In genomic region chr4:75940692-75941253, GRCh38 we compare ENCODE assay signal across 8 cellular contexts. TPM values are rescaled to one million over a fixed set of nuclear protein-coding genes. Genes with fewer than 3 reads are reported as not detected.
DNase-seq lines count a peak whose midpoint lies in the region; ATAC-seq and TF ChIP-seq lines count a peak whose summit lies in the region.

Gene NAAA, minus strand, starts transcription at chr4:75941013. Its CDS starts 64 bp downstream, at chr4:75940949.

- DNase-seq in AG04449 (ENCODE audit: low read depth, low spot score), result no peak
- DNase-seq in NCI-H510A treated with DMSO at 0.1 percent for 48 hours (lab: John Stamatoyannopoulos, UW), result peak; percentile 79
- DNase-seq in activated CD8-positive, alpha-beta T cell treated with anti-CD3 and anti-CD28 coated beads, Interleukin-2, amount 10 ng/mL, durations not matched to agents 7 days and 5 days, result peak; percentile 86
- DNase-seq in medulla oblongata (ENCODE audit: extremely low spot score), result peak; percentile 35
- peak; percentile 52 for DNase-seq in stimulated activated CD8-positive, alpha-beta memory T cell treated with anti-CD3 and anti-CD28 coated beads, Interleukin-12 subunit alpha, Interleukin-12 subunit beta, amount 100 ng/mL, for 24 hours (ENCODE audit: extremely low read depth)

- H3K4me1 ChIP-seq in ectodermal cell (ENCODE audit: control insufficient read depth, insufficient read depth, low read length), result no peaks in the 10 kb centered on the region

- H3K27me3 Mint-ChIP-seq in activated CD8-positive, alpha-beta T cell treated with anti-CD3 and anti-CD28 coated beads, Interleukin-2, amount 10 ng/mL, durations not matched to agents 7 days and 5 days (ENCODE audit: low read depth), result no peaks in the 10 kb centered on the region

- H3K36me3 ChIP-seq in ectodermal cell (ENCODE audit: control insufficient read depth, insufficient read depth, low read length), result no peaks in the 10 kb centered on the region

- POLR2A ChIA-PET in AG04449 (lab: Yijun Ruan, JAX), result no interaction called here
- POLR2A ChIA-PET in activated CD8-positive, alpha-beta T cell treated with anti-CD3 and anti-CD28 coated beads, Interleukin-2, amount 10 ng/mL, durations not matched to agents 7 days and 5 days (lab: Charles Lee), result interaction anchor here (0.6 to 2.2 kb wide), 5 partner anchors 11 to 267 kb away, joined by 3 to 9 read pairs (median 3); no protein-coding TSS in a partner anchor

- H3K4me3 Mint-ChIP-seq in activated CD8-positive, alpha-beta T cell treated with anti-CD3 and anti-CD28 coated beads, Interleukin-2, amount 10 ng/mL, durations not matched to agents 7 days and 5 days, result peak within 1 kb of the TSS; percentile 97

- CTCF ChIA-PET in AG04449 (lab: Yijun Ruan, JAX), result interaction anchor here (1.2 to 3.0 kb wide), 3 partner anchors 13 to 46 kb away, joined by 5 to 17 read pairs (median 6); no protein-coding TSS in a partner anchor
- CTCF ChIA-PET in activated CD8-positive, alpha-beta T cell treated with anti-CD3 and anti-CD28 coated beads, Interleukin-2, amount 10 ng/mL, durations not matched to agents 7 days and 5 days (lab: Charles Lee), result interaction anchor here (1.0 to 1.6 kb wide), 3 partner anchors 13 to 216 kb away, joined by 3 to 7 read pairs (median 5); partner anchors contain the start of gene USO1

- H3K36me3 Mint-ChIP-seq in activated CD8-positive, alpha-beta T cell treated with anti-CD3 and anti-CD28 coated beads, Interleukin-2, amount 10 ng/mL, durations not matched to agents 7 days and 5 days (ENCODE audit: low read depth), result peaks cover 31% of the 10 kb centered on the region

- H3K27me3 ChIP-seq in ectodermal cell (ENCODE audit: control insufficient read depth, insufficient read depth, low read length, poor library complexity, severe bottlenecking), result peaks cover 29% of the 10 kb centered on the region

- TF ChIP-seq CTCF in AG04449 (IDR thresholded peaks at IDR 0.05; ENCODE audit: insufficient read depth, low read length, missing control alignments), result no peak

- no peak within 1 kb of the TSS for H3K27ac ChIP-seq in ectodermal cell (ENCODE audit: insufficient read depth, low read depth, low read length, poor library complexity, severe bottlenecking)

- H3K9me3 Mint-ChIP-seq in activated CD8-positive, alpha-beta T cell treated with anti-CD3 and anti-CD28 coated beads, Interleukin-2, amount 10 ng/mL, durations not matched to agents 7 days and 5 days (ENCODE audit: insufficient read depth), result no peaks in the 10 kb centered on the region

- H3K4me3 ChIP-seq in AG04449 (ENCODE audit: low read depth, low read length) (peak within 1 kb of the TSS; percentile 74), ectodermal cell (ENCODE audit: insufficient read depth, low read depth, low read length) (peak within 1 kb of the TSS; percentile 58)

- peak within 1 kb of the TSS; percentile 99 for H3K27ac Mint-ChIP-seq in activated CD8-positive, alpha-beta T cell treated with anti-CD3 and anti-CD28 coated beads, Interleukin-2, amount 10 ng/mL, durations not matched to agents 7 days and 5 days

- H3K4me1 Mint-ChIP-seq in activated CD8-positive, alpha-beta T cell treated with anti-CD3 and anti-CD28 coated beads, Interleukin-2, amount 10 ng/mL, durations not matched to agents 7 days and 5 days (ENCODE audit: low read depth), result peaks cover 21% of the 10 kb centered on the region

- ATAC-seq in GM18520 (IDR thresholded peaks at IDR 0.05; ENCODE audit: unreplicated experiment) (peak; percentile 76), HG03064 (IDR thresholded peaks at IDR 0.05; ENCODE audit: low read depth, unreplicated experiment) (peak; percentile 66)
- ATAC-seq in activated CD8-positive, alpha-beta T cell treated with anti-CD3 and anti-CD28 coated beads, Interleukin-2, amount 10 ng/mL, durations not matched to agents 7 days and 5 days, result peak; percentile 83

- 1% methylated on average over 66 of the region's 66 CpGs for WGBS in ectodermal cell, 2 experiments

- no peaks in the 10 kb centered on the region for H3K9me3 ChIP-seq in ectodermal cell (ENCODE audit: control insufficient read depth, low read length)

RNA-seq across cellular contexts. Expression of gene NAAA, which starts in this region (rescaled TPM):
- total RNA-seq in activated CD8-positive, alpha-beta T cell treated with anti-CD3 and anti-CD28 coated beads, Interleukin-2, amount 10 ng/mL, durations not matched to agents 7 days and 5 days, result 10 to 100 TPM; 31.7 to 33.7 TPM
- 2.2 TPM for polyA plus RNA-seq in ectodermal cell (2013, experiment 1 of 4)
- polyA plus RNA-seq in ectodermal cell (2013, experiment 2 of 4), result 0.98 TPM
- polyA plus RNA-seq in ectodermal cell (2013, experiment 3 of 4), result 2.1 TPM
- polyA plus RNA-seq in ectodermal cell (2013, experiment 4 of 4), result 2.1 TPM
